Comparison of ENCODE assay signal across 1 cellular context in the genomic region with DNA sequence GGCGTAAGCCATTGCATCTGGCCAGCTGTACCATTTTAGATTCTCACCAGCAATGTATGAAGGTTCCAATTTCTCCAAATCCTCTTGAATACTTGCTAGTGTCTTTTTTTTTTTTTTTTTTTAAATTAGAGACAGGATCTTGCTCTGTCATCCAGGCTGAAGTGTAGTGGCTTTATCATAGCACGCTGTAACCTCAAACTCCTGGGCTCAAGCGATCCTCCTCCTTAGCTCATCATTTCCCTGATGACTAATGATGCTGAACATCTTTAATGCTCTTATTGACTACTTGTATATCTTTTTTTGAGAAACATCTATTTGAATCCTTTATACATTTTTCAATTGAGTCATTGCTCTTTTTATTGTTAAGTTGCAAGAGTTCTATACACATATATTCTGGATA.
TF ChIP-seq lines count a peak whose summit lies in the region.

No MANE protein-coding gene starts in this region.

TF ChIP-seq in K562, 482 proteins besides CTCF, POLR2A, EP300 and RAD21 (continued from another document):
- TF ChIP-seq NFE2 (IDR thresholded peaks at IDR 0.05; ENCODE audit: low read depth) (peak; percentile 39; the same call in 1 of the 2 replicates), BHLHE40 (IDR thresholded peaks at IDR 0.05; ENCODE audit: low read length) (no peak)
